In the genomic region with DNA sequence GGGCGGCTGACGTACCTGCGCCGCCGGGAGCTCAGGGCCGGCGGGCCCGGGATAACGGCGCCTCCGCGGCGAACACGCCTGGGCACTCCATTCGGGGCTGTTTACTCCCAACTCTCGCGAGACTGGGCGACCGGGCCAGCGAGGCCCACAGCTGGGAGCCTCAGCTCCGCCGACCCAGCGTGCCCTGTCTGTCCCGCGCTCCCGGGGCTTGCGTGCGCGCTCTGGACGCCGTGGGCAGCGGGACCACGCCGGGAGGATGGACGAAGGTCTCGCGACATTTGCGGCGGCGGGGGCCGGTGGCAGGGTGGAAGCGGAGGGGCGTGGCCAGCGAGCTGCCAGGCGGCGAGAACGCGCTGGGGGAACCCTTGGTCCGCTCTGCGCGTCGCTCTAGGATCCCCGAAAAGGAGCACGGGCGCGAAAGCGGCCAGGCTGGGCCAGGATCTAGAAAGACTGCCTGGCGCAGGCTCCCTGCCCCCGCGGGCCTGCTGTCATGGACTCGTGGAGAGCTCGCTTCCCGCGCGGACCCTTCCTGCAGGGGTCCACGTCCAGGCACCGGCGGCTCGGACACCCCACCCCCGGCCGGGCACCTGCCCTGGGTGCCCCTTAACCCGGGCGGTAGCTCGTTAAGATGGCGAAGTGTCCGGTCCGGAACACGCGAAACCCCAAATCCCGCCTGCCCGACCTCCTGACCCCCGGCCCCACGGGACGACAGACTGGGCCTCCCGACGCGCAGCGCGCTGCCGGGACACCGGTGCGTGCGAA, we compare ENCODE assay signal across 1 cellular context.
A peak's percentile ranks its signal among the peaks of the same experiment; 100 is the strongest.
TF ChIP-seq lines count a peak whose summit lies in the region.

A gene (minus strand): TSS at position 223 of the 762 bp plus-strand sequence. CDS start 15,159 bp downstream, outside the sequence.

TF ChIP-seq in HepG2, 621 proteins besides CTCF, POLR2A, EP300 and RAD21 (continued from another document and continues in another):
- TF ChIP-seq, protein P1, sequence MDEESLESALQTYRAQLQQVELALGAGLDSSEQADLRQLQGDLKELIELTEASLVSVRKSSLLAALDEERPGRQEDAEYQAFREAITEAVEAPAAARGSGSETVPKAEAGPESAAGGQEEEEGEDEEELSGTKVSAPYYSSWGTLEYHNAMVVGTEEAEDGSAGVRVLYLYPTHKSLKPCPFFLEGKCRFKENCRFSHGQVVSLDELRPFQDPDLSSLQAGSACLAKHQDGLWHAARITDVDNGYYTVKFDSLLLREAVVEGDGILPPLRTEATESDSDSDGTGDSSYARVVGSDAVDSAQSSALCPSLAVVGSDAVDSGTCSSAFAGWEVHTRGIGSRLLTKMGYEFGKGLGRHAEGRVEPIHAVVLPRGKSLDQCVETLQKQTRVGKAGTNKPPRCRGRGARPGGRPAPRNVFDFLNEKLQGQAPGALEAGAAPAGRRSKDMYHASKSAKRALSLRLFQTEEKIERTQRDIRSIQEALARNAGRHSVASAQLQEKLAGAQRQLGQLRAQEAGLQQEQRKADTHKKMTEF (CRISPR knock-in tag; IDR thresholded peaks at IDR 0.05), result peak; percentile 97
- TF ChIP-seq, protein P2, sequence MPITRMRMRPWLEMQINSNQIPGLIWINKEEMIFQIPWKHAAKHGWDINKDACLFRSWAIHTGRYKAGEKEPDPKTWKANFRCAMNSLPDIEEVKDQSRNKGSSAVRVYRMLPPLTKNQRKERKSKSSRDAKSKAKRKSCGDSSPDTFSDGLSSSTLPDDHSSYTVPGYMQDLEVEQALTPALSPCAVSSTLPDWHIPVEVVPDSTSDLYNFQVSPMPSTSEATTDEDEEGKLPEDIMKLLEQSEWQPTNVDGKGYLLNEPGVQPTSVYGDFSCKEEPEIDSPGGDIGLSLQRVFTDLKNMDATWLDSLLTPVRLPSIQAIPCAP (CRISPR knock-in tag; IDR thresholded peaks at IDR 0.05; ENCODE audit: low read depth), result no peak
- TF ChIP-seq ZFP41 (CRISPR knock-in tag; IDR thresholded peaks at IDR 0.05; ENCODE audit: borderline replicate concordance) (peak; percentile 90), TEAD3 (CRISPR knock-in tag; optimal IDR thresholded peaks at IDR 0.05; ENCODE audit: borderline replicate concordance) (peak; percentile 85), ATAD3A (CRISPR knock-in tag; IDR thresholded peaks at IDR 0.05) (no peak), CBX2 (IDR thresholded peaks at IDR 0.05; ENCODE audit: low read depth, low read length) (no peak), CBX2 (CRISPR knock-in tag; IDR thresholded peaks at IDR 0.05; ENCODE audit: low read depth) (no peak), ZNF274 (CRISPR knock-in tag; IDR thresholded peaks at IDR 0.05) (peak; percentile 94), ARNT (IDR thresholded peaks at IDR 0.05) (no peak), MXI1 (IDR thresholded peaks at IDR 0.05; ENCODE audit: borderline replicate concordance, low read depth, low read length) (peak; percentile 98), NCOR1 (IDR thresholded peaks at IDR 0.05; ENCODE audit: borderline replicate concordance, low read length) (no peak; the same call in 1 of the 2 replicates), ZNF251 (CRISPR knock-in tag; IDR thresholded peaks at IDR 0.05) (no peak), YEATS2 (CRISPR knock-in tag; IDR thresholded peaks at IDR 0.05; ENCODE audit: borderline replicate concordance) (peak; percentile 98), TMF1 (CRISPR knock-in tag; IDR thresholded peaks at IDR 0.05; ENCODE audit: low read depth) (peak; percentile 25; the same call in 1 of the 2 replicates), SMAD1 (CRISPR knock-in tag; IDR thresholded peaks at IDR 0.05; ENCODE audit: borderline replicate concordance, low read depth) (peak; percentile 96; the same call in 1 of the 2 replicates), ZNF670 (CRISPR knock-in tag; IDR thresholded peaks at IDR 0.05; ENCODE audit: borderline replicate concordance) (peak; percentile 23; the same call in 1 of the 2 replicates), ZNF34 (CRISPR knock-in tag; IDR thresholded peaks at IDR 0.05; ENCODE audit: borderline replicate concordance) (no peak; the same call in 1 of the 2 replicates), SALL1 (CRISPR knock-in tag; IDR thresholded peaks at IDR 0.05) (no peak; the same call in 1 of the 2 replicates), STAG1 (CRISPR knock-in tag; IDR thresholded peaks at IDR 0.05) (no peak; the same call in 1 of the 2 replicates), ATF1 (CRISPR knock-in tag; IDR thresholded peaks at IDR 0.05) (no peak), SSRP1 (CRISPR knock-in tag; IDR thresholded peaks at IDR 0.05) (0 out of 2 replicates have a peak, but pooled peaks have one; percentile 39), ZNF839 (CRISPR knock-in tag; IDR thresholded peaks at IDR 0.05; ENCODE audit: borderline replicate concordance) (no peak; the same call in 1 of the 2 replicates), ZZZ3 (CRISPR knock-in tag; IDR thresholded peaks at IDR 0.05; ENCODE audit: borderline replicate concordance) (peak; percentile 96; the same call in 1 of the 2 replicates), CENPT (CRISPR knock-in tag; IDR thresholded peaks at IDR 0.05; ENCODE audit: low read depth) (peak; percentile 79; the same call in 1 of the 2 replicates), SAFB2 (CRISPR knock-in tag; IDR thresholded peaks at IDR 0.05; ENCODE audit: borderline replicate concordance, low read depth) (peak; percentile 43; the same call in 1 of the 2 replicates), MIER3 (CRISPR knock-in tag; IDR thresholded peaks at IDR 0.05; ENCODE audit: borderline replicate concordance) (peak; percentile 28; the same call in 1 of the 2 replicates), WIZ (CRISPR knock-in tag; IDR thresholded peaks at IDR 0.05) (peak; percentile 72; the same call in 1 of the 2 replicates), ZNF761 (CRISPR knock-in tag; conservative IDR thresholded peaks at IDR 0.05) (peak; percentile 55)
- TF ChIP-seq, protein P3, sequence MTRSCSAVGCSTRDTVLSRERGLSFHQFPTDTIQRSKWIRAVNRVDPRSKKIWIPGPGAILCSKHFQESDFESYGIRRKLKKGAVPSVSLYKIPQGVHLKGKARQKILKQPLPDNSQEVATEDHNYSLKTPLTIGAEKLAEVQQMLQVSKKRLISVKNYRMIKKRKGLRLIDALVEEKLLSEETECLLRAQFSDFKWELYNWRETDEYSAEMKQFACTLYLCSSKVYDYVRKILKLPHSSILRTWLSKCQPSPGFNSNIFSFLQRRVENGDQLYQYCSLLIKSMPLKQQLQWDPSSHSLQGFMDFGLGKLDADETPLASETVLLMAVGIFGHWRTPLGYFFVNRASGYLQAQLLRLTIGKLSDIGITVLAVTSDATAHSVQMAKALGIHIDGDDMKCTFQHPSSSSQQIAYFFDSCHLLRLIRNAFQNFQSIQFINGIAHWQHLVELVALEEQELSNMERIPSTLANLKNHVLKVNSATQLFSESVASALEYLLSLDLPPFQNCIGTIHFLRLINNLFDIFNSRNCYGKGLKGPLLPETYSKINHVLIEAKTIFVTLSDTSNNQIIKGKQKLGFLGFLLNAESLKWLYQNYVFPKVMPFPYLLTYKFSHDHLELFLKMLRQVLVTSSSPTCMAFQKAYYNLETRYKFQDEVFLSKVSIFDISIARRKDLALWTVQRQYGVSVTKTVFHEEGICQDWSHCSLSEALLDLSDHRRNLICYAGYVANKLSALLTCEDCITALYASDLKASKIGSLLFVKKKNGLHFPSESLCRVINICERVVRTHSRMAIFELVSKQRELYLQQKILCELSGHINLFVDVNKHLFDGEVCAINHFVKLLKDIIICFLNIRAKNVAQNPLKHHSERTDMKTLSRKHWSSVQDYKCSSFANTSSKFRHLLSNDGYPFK (CRISPR knock-in tag; IDR thresholded peaks at IDR 0.05; ENCODE audit: borderline replicate concordance), result peak; percentile 88
- TF ChIP-seq, protein P4, sequence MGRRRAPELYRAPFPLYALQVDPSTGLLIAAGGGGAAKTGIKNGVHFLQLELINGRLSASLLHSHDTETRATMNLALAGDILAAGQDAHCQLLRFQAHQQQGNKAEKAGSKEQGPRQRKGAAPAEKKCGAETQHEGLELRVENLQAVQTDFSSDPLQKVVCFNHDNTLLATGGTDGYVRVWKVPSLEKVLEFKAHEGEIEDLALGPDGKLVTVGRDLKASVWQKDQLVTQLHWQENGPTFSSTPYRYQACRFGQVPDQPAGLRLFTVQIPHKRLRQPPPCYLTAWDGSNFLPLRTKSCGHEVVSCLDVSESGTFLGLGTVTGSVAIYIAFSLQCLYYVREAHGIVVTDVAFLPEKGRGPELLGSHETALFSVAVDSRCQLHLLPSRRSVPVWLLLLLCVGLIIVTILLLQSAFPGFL (CRISPR knock-in tag; IDR thresholded peaks at IDR 0.05), result no peak
- TF ChIP-seq, protein P5, sequence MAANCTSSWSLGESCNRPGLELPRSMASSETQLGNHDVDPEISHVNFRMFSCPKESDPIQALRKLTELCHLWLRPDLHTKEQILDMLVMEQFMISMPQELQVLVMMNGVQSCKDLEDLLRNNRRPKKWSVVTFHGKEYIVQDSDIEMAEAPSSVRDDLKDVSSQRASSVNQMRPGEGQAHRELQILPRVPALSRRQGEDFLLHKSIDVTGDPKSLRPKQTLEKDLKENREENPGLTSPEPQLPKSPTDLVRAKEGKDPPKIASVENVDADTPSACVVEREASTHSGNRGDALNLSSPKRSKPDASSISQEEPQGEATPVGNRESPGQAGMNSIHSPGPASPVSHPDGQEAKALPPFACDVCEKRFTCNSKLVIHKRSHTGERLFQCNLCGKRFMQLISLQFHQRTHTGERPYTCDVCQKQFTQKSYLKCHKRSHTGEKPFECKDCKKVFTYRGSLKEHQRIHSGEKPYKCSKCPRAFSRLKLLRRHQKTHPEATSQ (CRISPR knock-in tag; IDR thresholded peaks at IDR 0.05; ENCODE audit: borderline replicate concordance), result no peak
- TF ChIP-seq, protein P6, sequence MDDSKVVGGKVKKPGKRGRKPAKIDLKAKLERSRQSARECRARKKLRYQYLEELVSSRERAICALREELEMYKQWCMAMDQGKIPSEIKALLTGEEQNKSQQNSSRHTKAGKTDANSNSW (CRISPR knock-in tag; IDR thresholded peaks at IDR 0.05; ENCODE audit: borderline replicate concordance), result no peak; the same call in 1 of the 2 replicates
- TF ChIP-seq, protein P7, sequence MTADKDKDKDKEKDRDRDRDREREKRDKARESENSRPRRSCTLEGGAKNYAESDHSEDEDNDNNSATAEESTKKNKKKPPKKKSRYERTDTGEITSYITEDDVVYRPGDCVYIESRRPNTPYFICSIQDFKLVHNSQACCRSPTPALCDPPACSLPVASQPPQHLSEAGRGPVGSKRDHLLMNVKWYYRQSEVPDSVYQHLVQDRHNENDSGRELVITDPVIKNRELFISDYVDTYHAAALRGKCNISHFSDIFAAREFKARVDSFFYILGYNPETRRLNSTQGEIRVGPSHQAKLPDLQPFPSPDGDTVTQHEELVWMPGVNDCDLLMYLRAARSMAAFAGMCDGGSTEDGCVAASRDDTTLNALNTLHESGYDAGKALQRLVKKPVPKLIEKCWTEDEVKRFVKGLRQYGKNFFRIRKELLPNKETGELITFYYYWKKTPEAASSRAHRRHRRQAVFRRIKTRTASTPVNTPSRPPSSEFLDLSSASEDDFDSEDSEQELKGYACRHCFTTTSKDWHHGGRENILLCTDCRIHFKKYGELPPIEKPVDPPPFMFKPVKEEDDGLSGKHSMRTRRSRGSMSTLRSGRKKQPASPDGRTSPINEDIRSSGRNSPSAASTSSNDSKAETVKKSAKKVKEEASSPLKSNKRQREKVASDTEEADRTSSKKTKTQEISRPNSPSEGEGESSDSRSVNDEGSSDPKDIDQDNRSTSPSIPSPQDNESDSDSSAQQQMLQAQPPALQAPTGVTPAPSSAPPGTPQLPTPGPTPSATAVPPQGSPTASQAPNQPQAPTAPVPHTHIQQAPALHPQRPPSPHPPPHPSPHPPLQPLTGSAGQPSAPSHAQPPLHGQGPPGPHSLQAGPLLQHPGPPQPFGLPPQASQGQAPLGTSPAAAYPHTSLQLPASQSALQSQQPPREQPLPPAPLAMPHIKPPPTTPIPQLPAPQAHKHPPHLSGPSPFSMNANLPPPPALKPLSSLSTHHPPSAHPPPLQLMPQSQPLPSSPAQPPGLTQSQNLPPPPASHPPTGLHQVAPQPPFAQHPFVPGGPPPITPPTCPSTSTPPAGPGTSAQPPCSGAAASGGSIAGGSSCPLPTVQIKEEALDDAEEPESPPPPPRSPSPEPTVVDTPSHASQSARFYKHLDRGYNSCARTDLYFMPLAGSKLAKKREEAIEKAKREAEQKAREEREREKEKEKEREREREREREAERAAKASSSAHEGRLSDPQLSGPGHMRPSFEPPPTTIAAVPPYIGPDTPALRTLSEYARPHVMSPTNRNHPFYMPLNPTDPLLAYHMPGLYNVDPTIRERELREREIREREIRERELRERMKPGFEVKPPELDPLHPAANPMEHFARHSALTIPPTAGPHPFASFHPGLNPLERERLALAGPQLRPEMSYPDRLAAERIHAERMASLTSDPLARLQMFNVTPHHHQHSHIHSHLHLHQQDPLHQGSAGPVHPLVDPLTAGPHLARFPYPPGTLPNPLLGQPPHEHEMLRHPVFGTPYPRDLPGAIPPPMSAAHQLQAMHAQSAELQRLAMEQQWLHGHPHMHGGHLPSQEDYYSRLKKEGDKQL (CRISPR knock-in tag; IDR thresholded peaks at IDR 0.05; ENCODE audit: low read depth), result no peak; the same call in 1 of the 2 replicates
- TF ChIP-seq, protein P8, sequence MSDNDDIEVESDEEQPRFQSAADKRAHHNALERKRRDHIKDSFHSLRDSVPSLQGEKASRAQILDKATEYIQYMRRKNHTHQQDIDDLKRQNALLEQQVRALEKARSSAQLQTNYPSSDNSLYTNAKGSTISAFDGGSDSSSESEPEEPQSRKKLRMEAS (IDR thresholded peaks at IDR 0.05), result peak; percentile 83
- TF ChIP-seq, protein P9, sequence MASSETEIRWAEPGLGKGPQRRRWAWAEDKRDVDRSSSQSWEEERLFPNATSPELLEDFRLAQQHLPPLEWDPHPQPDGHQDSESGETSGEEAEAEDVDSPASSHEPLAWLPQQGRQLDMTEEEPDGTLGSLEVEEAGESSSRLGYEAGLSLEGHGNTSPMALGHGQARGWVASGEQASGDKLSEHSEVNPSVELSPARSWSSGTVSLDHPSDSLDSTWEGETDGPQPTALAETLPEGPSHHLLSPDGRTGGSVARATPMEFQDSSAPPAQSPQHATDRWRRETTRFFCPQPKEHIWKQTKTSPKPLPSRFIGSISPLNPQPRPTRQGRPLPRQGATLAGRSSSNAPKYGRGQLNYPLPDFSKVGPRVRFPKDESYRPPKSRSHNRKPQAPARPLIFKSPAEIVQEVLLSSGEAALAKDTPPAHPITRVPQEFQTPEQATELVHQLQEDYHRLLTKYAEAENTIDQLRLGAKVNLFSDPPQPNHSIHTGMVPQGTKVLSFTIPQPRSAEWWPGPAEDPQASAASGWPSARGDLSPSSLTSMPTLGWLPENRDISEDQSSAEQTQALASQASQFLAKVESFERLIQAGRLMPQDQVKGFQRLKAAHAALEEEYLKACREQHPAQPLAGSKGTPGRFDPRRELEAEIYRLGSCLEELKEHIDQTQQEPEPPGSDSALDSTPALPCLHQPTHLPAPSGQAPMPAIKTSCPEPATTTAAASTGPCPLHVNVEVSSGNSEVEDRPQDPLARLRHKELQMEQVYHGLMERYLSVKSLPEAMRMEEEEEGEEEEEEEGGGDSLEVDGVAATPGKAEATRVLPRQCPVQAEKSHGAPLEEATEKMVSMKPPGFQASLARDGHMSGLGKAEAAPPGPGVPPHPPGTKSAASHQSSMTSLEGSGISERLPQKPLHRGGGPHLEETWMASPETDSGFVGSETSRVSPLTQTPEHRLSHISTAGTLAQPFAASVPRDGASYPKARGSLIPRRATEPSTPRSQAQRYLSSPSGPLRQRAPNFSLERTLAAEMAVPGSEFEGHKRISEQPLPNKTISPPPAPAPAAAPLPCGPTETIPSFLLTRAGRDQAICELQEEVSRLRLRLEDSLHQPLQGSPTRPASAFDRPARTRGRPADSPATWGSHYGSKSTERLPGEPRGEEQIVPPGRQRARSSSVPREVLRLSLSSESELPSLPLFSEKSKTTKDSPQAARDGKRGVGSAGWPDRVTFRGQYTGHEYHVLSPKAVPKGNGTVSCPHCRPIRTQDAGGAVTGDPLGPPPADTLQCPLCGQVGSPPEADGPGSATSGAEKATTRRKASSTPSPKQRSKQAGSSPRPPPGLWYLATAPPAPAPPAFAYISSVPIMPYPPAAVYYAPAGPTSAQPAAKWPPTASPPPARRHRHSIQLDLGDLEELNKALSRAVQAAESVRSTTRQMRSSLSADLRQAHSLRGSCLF (CRISPR knock-in tag; IDR thresholded peaks at IDR 0.05; ENCODE audit: borderline replicate concordance), result no peak
